In the genomic region with DNA sequence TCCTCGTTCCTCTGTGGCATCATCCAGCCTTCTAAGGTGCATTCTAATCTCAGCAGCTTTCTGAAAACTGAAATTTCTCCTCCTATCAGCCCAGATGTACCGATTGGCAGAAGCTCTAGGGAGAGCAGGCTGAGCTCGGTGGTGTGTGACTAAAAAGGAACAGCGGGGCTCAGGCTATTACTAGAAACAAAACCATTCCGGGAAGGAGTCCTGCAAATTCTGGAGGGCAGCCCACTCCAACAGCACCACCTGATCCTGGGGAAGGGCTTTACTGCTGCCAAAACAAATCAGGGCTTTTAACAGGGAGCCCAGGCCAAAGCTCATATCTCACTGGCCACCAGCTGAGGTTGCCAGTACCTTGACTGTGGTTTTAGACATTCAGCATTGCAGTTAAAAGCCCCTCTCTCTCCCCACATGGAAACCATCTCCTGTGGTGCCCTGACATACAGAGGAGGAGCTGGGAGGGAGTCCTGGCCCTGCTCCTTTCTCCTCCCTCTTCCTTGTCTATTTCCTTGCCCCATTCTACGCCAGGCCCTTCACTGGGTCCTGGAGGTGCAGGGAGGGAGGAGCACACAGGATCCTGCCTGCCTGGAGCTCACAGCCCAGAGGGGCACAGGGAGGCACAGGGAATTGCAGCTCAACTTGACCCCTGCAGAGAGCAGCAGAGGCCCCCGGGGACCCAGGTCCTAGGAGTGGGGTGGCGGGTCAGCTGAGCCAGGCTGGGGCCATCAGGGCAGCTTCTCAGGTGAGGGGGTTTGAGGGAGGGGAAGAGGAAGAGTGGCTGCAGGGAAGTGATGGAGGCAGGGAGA, we compare ENCODE assay signal across 8 cellular contexts. TPM values are rescaled to one million over a fixed set of nuclear protein-coding genes. Genes with fewer than 3 reads are reported as not detected.
DNase-seq lines count a peak whose midpoint lies in the region; ATAC-seq and TF ChIP-seq lines count a peak whose summit lies in the region.

No MANE protein-coding gene starts in this region.

- no peaks in the 10 kb centered on the region for H3K27me3 Mint-ChIP-seq in activated T-cell treated with anti-CD3 and anti-CD28 coated beads, Interleukin-2, amount 50 U/mL, for 4 hours (ENCODE audit: low read depth)
- H3K27me3 Mint-ChIP-seq in activated T-helper 17 cell treated with anti-CD3 and anti-CD28 coated beads, Interleukin-2, amount 50 U/mL, for 72 hours, result no peaks in the 10 kb centered on the region
- peaks cover 6% of the 10 kb centered on the region for H3K27me3 Mint-ChIP-seq in glutamatergic neuron (ENCODE audit: unreplicated experiment)
- no peaks in the 10 kb centered on the region for H3K27me3 Mint-ChIP-seq in progenitor cell of endocrine pancreas

- TF ChIP-seq CTCF in glutamatergic neuron (IDR thresholded peaks at IDR 0.05; ENCODE audit: partially characterized antibody, unreplicated experiment), result no peak
- TF ChIP-seq CTCF in progenitor cell of endocrine pancreas (IDR thresholded peaks at IDR 0.05; ENCODE audit: unreplicated experiment), result no peak

- H3K9me3 Mint-ChIP-seq in activated T-cell treated with anti-CD3 and anti-CD28 coated beads, Interleukin-2, amount 50 U/mL, for 4 hours, result no peaks in the 10 kb centered on the region
- H3K9me3 Mint-ChIP-seq in activated T-helper 17 cell treated with anti-CD3 and anti-CD28 coated beads, Interleukin-2, amount 50 U/mL, for 72 hours, result no peaks in the 10 kb centered on the region
- H3K9me3 Mint-ChIP-seq in glutamatergic neuron (ENCODE audit: unreplicated experiment) (no peaks in the 10 kb centered on the region), progenitor cell of endocrine pancreas (ENCODE audit: low read depth) (no peaks in the 10 kb centered on the region)

- no peak for DNase-seq in activated T-cell treated with anti-CD3 and anti-CD28 coated beads, Interleukin-2, amount 50 U/mL, for 4 hours
- DNase-seq in activated T-cell treated with anti-CD3 and anti-CD28 coated beads for 4 hours (no peak), glutamatergic neuron (no peak), progenitor cell of endocrine pancreas (ENCODE audit: low spot score, unreplicated experiment) (no peak), NCI-H1417 (lab: John Stamatoyannopoulos, UW) (no peak)
- no peak for DNase-seq in effector CD4-positive, alpha-beta T cell

- peak; percentile 45 to 51 for ATAC-seq in activated T-cell treated with anti-CD3 and anti-CD28 coated beads, Interleukin-2, amount 50 U/mL, for 4 hours
- ATAC-seq in activated T-helper 17 cell treated with anti-CD3 and anti-CD28 coated beads, Interleukin-2, amount 50 U/mL, for 72 hours (replicated peaks), result peak; percentile 43
- ATAC-seq in GM21526 (IDR thresholded peaks at IDR 0.05; ENCODE audit: low FRiP score, unreplicated experiment), result no peak

- peaks cover 9% of the 10 kb centered on the region for H3K36me3 Mint-ChIP-seq in activated T-cell treated with anti-CD3 and anti-CD28 coated beads, Interleukin-2, amount 50 U/mL, for 4 hours (ENCODE audit: insufficient read depth)
- no peaks in the 10 kb centered on the region for H3K36me3 Mint-ChIP-seq in activated T-helper 17 cell treated with anti-CD3 and anti-CD28 coated beads, Interleukin-2, amount 50 U/mL, for 72 hours (ENCODE audit: low read depth)
- H3K36me3 Mint-ChIP-seq in glutamatergic neuron (ENCODE audit: unreplicated experiment), result no peaks in the 10 kb centered on the region
- no peaks in the 10 kb centered on the region for H3K36me3 Mint-ChIP-seq in progenitor cell of endocrine pancreas (ENCODE audit: insufficient read depth)

- peak overlapping the region; percentile 92 for H3K4me3 Mint-ChIP-seq in activated T-cell treated with anti-CD3 and anti-CD28 coated beads, Interleukin-2, amount 50 U/mL, for 4 hours
- peak overlapping the region; percentile 81 for H3K4me3 Mint-ChIP-seq in activated T-helper 17 cell treated with anti-CD3 and anti-CD28 coated beads, Interleukin-2, amount 50 U/mL, for 72 hours
- peak overlapping the region; percentile 12 for H3K4me3 Mint-ChIP-seq in glutamatergic neuron (ENCODE audit: unreplicated experiment)
- no peak overlapping the region for H3K4me3 Mint-ChIP-seq in progenitor cell of endocrine pancreas (ENCODE audit: low read depth)

- peaks cover 90% of the 10 kb centered on the region for H3K4me1 Mint-ChIP-seq in activated T-cell treated with anti-CD3 and anti-CD28 coated beads, Interleukin-2, amount 50 U/mL, for 4 hours (ENCODE audit: low read depth)
- H3K4me1 Mint-ChIP-seq in activated T-helper 17 cell treated with anti-CD3 and anti-CD28 coated beads, Interleukin-2, amount 50 U/mL, for 72 hours, result peaks cover 37% of the 10 kb centered on the region
- peaks cover 19% of the 10 kb centered on the region for H3K4me1 Mint-ChIP-seq in glutamatergic neuron (ENCODE audit: low read depth, unreplicated experiment)
- peaks cover 16% of the 10 kb centered on the region for H3K4me1 Mint-ChIP-seq in progenitor cell of endocrine pancreas (ENCODE audit: low read depth)

- peak overlapping the region; percentile 81 for H3K27ac Mint-ChIP-seq in activated T-helper 17 cell treated with anti-CD3 and anti-CD28 coated beads, Interleukin-2, amount 50 U/mL, for 72 hours
- H3K27ac Mint-ChIP-seq in glutamatergic neuron (ENCODE audit: unreplicated experiment) (peak overlapping the region; percentile 14), progenitor cell of endocrine pancreas (peak overlapping the region; percentile 49)

RNA-seq across cellular contexts. Expression of a gene that starts 0.9 kb away (rescaled TPM):
- 1 to 10 TPM; 5.7 to 8.0 (median 7.4) TPM for total RNA-seq in activated T-cell treated with anti-CD3 and anti-CD28 coated beads, Interleukin-2, amount 50 U/mL, for 4 hours
- total RNA-seq in activated T-helper 17 cell treated with anti-CD3 and anti-CD28 coated beads, Interleukin-2, amount 50 U/mL, for 72 hours, result 10 to 100 TPM; 20.7 to 22.1 TPM
- total RNA-seq in glutamatergic neuron (ENCODE audit: unreplicated experiment) (not detected), progenitor cell of endocrine pancreas (0.42 TPM in 1 of 2 replicates, not detected in the other)

RNA-seq across cellular contexts. Expression of a gene that starts 25.7 kb away (rescaled TPM):
- not detected for total RNA-seq in activated T-cell treated with anti-CD3 and anti-CD28 coated beads, Interleukin-2, amount 50 U/mL, for 4 hours
- total RNA-seq in activated T-helper 17 cell treated with anti-CD3 and anti-CD28 coated beads, Interleukin-2, amount 50 U/mL, for 72 hours, result not detected
- total RNA-seq in glutamatergic neuron (ENCODE audit: unreplicated experiment) (not detected), progenitor cell of endocrine pancreas (not detected in 2 replicates)

RNA-seq across cellular contexts. Expression of a gene that starts 31.6 kb away (rescaled TPM):
- not detected for total RNA-seq in activated T-cell treated with anti-CD3 and anti-CD28 coated beads, Interleukin-2, amount 50 U/mL, for 4 hours
- total RNA-seq in activated T-helper 17 cell treated with anti-CD3 and anti-CD28 coated beads, Interleukin-2, amount 50 U/mL, for 72 hours, result not detected
- not detected for total RNA-seq in glutamatergic neuron (ENCODE audit: unreplicated experiment)
- 2.3 and 2.4 TPM in 2 replicates for total RNA-seq in progenitor cell of endocrine pancreas

RNA-seq across cellular contexts. Expression of a gene that starts 46.5 kb away (rescaled TPM):
- under 1 TPM; 0.05 to 0.24 (median 0.13) TPM for total RNA-seq in activated T-cell treated with anti-CD3 and anti-CD28 coated beads, Interleukin-2, amount 50 U/mL, for 4 hours
- total RNA-seq in activated T-helper 17 cell treated with anti-CD3 and anti-CD28 coated beads, Interleukin-2, amount 50 U/mL, for 72 hours, result under 1 TPM in 1 of 2 donors, not detected in 1; 0.11 TPM
- total RNA-seq in glutamatergic neuron (ENCODE audit: unreplicated experiment), result 11.2 TPM
- 27.1 and 32.6 TPM in 2 replicates for total RNA-seq in progenitor cell of endocrine pancreas

Comparison
In these comparisons a context has a peak if more than half of its experiments do, and no peak if none do; other contexts are left out.
1. H3K27ac Mint-ChIP-seq: peak in every context shown above with its lines; median percentile 81 in activated T-helper 17 cell treated with anti-CD3 and anti-CD28 coated beads, Interleukin-2, amount 50 U/mL, for 72 hours; 49 in progenitor cell of endocrine pancreas; 14 in glutamatergic neuron.